Comparison of ENCODE assay signal across 14 cellular contexts in genomic region chr14:57378661-57379060, GRCh38. TPM values are rescaled to one million over a fixed set of nuclear protein-coding genes. Genes with fewer than 3 reads are reported as not detected.
DNase-seq lines count a peak whose midpoint lies in the region; ATAC-seq, FAIRE-seq and TF ChIP-seq lines count a peak whose summit lies in the region.
"Had no signal": no experiment of that assay in that cellular context is flagged by ENCODE, and none has a peak within 500 bp of the region (broad histone marks: within the 10 kb centered on the region; RNA-seq: fewer than 3 reads in every experiment).

No MANE protein-coding gene starts in this region.

- H3K79me2 ChIP-seq in HCT116 (ENCODE audit: insufficient read depth, low read length) = no peaks in the 10 kb centered on the region

- TF ChIP-seq EP300 in A549 (IDR thresholded peaks at IDR 0.05) = no peak

- no peak overlapping the region for H3K9ac ChIP-seq in HCT116 (ENCODE audit: low read length)

- no peaks in the 10 kb centered on the region for H3K36me3 ChIP-seq in HCT116 (ENCODE audit: control insufficient read depth in 1 of 2, insufficient read depth in 2 of 2, low read length in 2 of 2)
- H3K36me3 ChIP-seq: left ventricle myocardium inferior, Peyer's patch had no signal

- POLR2A ChIA-PET in A549 (lab: Yijun Ruan, JAX) (no interaction called here), HCT116 (lab: Charles Lee) (no interaction called here)

- H3K9me2 ChIP-seq in HCT116 (ENCODE audit: insufficient read depth) = no peaks in the 10 kb centered on the region

- CTCF ChIA-PET in A549 (lab: Yijun Ruan, JAX) (interaction anchor here (0.6 to 2.0 kb wide), 8 partner anchors 10 to 888 kb away, joined by 3 to 11 read pairs (median 4); no protein-coding TSS in a partner anchor), HCT116 (lab: Charles Lee) (interaction anchor here (0.8 to 1.5 kb wide), 4 partner anchors 11 to 888 kb away, joined by 3 to 7 read pairs (median 4); partner anchors contain the start of gene NAA30)

- H3K4me3 ChIP-seq in A549 (no peak overlapping the region), HCT116 (replicated peaks in 1 of 2; ENCODE audit: low read depth in 1 of 2, low read length in 2 of 2) (no peak overlapping the region)
- H3K4me3 ChIP-seq: dorsolateral prefrontal cortex, left ventricle myocardium inferior, Peyer's patch had no signal

- no peak overlapping the region for H2AFZ ChIP-seq in HCT116 (ENCODE audit: low read depth, low read length, poor library complexity, severe bottlenecking)

- no peaks in the 10 kb centered on the region for H4K20me1 ChIP-seq in HCT116 (ENCODE audit: insufficient read depth)

- TF ChIP-seq RAD21 in A549 (conservative IDR thresholded peaks at IDR 0.05 in 1 of 2, IDR thresholded peaks at IDR 0.05 in 1 of 2) (peak; percentile 64 to 73), HCT116 (IDR thresholded peaks at IDR 0.05; ENCODE audit: low read depth) (peak; percentile 57)

- H3K4me1 Mint-ChIP-seq in natural killer cell = no peaks in the 10 kb centered on the region

- H3K27ac Mint-ChIP-seq in natural killer cell = no peak overlapping the region

- no peaks in the 10 kb centered on the region for H3K27me3 ChIP-seq in HCT116 (ENCODE audit: insufficient read depth, low read length)
- H3K27me3 ChIP-seq: dorsolateral prefrontal cortex, Peyer's patch had no signal

- DNase-seq in A549 (ENCODE audit: low read depth in 1 of 2, low spot score in 1 of 2) = peak in 1 of 2 experiments; percentile 9
- DNase-seq in HCT116 (ENCODE audit: low read depth, low spot score) = no peak
- DNase-seq in frontal cortex (ENCODE audit: low spot score in 2 of 2) = no peak
- DNase-seq in natural killer cell = no peak
- DNase-seq in NCI-H226 = no peak
- no peak for DNase-seq in DMS79 treated with DMSO at 0.1 percent for 48 hours (lab: John Stamatoyannopoulos, UW)
- DNase-seq: amygdala, dorsolateral prefrontal cortex, left ventricle myocardium inferior, NCI-H1436 treated with DMSO at 0.1 percent for 48 hours, NCI-H526 treated with DMSO at 0.1 percent for 48 hours, Peyer's patch had no signal

- peaks cover 8% of the 10 kb centered on the region; the same call in 1 of the 3 replicates for H3K4me1 ChIP-seq in A549
- peaks cover 0 to 14% of the 10 kb centered on the region in 2 experiments; a peak in 2 of 4 replicates for H3K4me1 ChIP-seq in HCT116 (ENCODE audit: control insufficient read depth in 1 of 2, insufficient read depth in 2 of 2, low read length in 2 of 2)
- H3K4me1 ChIP-seq: left ventricle myocardium inferior, Peyer's patch had no signal

- no peaks in the 10 kb centered on the region for H3K36me3 Mint-ChIP-seq in natural killer cell

- FAIRE-seq in A549 (lab: Jason Lieb, UNC) (no peak), frontal cortex (lab: Jason Lieb, UNC) (peak; percentile 79)

- H3K9me3 Mint-ChIP-seq in natural killer cell = no peaks in the 10 kb centered on the region

- intact Hi-C loops in HCT116 (cut with micrococcal nuclease) = loop anchor here (2.0 to 10.0 kb wide), 2 partner anchors 174 to 888 kb away; no protein-coding TSS in a partner anchor
- intact Hi-C loops in natural killer cell (cut with micrococcal nuclease) = no loop called here

- BruUV-seq in HCT116 (replicated peaks; lab: Mats Ljungman, UMichigan) = no TSS peak

- H3K4me2 ChIP-seq in A549 (no peak overlapping the region), HCT116 (ENCODE audit: low read length) (no peak overlapping the region)

- ATAC-seq in A549 (no peak), HCT116 (no peak), natural killer cell (no peak), HG03097 (IDR thresholded peaks at IDR 0.05; ENCODE audit: low FRiP score, unreplicated experiment) (no peak)

- RAD21 ChIA-PET in HCT116 (lab: Charles Lee; ENCODE audit: low non-redundant PET in 1 of 2, low total read pairs in 2 of 2, uncharacterized antibody in 2 of 2, unreplicated experiment in 2 of 2) = interaction anchor here in 1 of 2 experiments (0.6 kb wide), 1 partner anchor 851 kb away, joined by 3 read pairs; no protein-coding TSS in a partner anchor

- peaks cover 0 to 8% of the 10 kb centered on the region in 2 donors for H3K27me3 Mint-ChIP-seq in natural killer cell (ENCODE audit: low read depth in 2 of 2)

- no peak overlapping the region for H3K4me3 Mint-ChIP-seq in natural killer cell

- H3K27ac ChIP-seq in A549 (no peak overlapping the region), HCT116 (ENCODE audit: low read depth, low read length) (no peak overlapping the region), VCaP (no peak overlapping the region)
- H3K27ac ChIP-seq: dorsolateral prefrontal cortex, left ventricle myocardium inferior, Peyer's patch had no signal

- TF ChIP-seq POLR2A in A549 (IDR thresholded peaks at IDR 0.05; ENCODE audit: low read length) = no peak
- TF ChIP-seq POLR2A in HCT116 (IDR thresholded peaks at IDR 0.05; ENCODE audit: borderline replicate concordance, extremely low read depth, insufficient read depth, insufficient read length) = no peak

- H3K9me3 ChIP-seq in A549 (no peaks in the 10 kb centered on the region), HCT116 (ENCODE audit: control insufficient read depth in 1 of 2, insufficient read depth in 1 of 2, low read depth in 1 of 2, low read length in 2 of 2) (no peaks in the 10 kb centered on the region)
- H3K9me3 ChIP-seq: left ventricle myocardium inferior, Peyer's patch had no signal

- TF ChIP-seq CTCF in A549 (IDR thresholded peaks at IDR 0.05) = peak; percentile 44; the same call in 2 of the 3 replicates
- TF ChIP-seq CTCF in HCT116 (IDR thresholded peaks at IDR 0.05 in 2 of 3, conservative IDR thresholded peaks at IDR 0.05 in 1 of 3; ENCODE audit: borderline replicate concordance in 1 of 3, insufficient read depth in 1 of 3, low read depth in 2 of 3, low read length in 2 of 3) = peak in 1 of 3 experiments; percentile 31; a peak in 2 of 6 replicates
- TF ChIP-seq CTCF in VCaP (conservative IDR thresholded peaks at IDR 0.05) = peak; percentile 51; the same call in 1 of the 2 replicates
- no peak for TF ChIP-seq CTCF in natural killer cell (IDR thresholded peaks at IDR 0.05)

TF ChIP-seq in A549, 52 proteins besides CTCF, POLR2A, EP300 and RAD21:
- TF ChIP-seq ESRRA (IDR thresholded peaks at IDR 0.05; ENCODE audit: borderline replicate concordance, low read length) (no peak), SMC3 (IDR thresholded peaks at IDR 0.05) (peak; percentile 34; the same call in 1 of the 3 replicates)

TF ChIP-seq in HCT116, 20 proteins besides CTCF, POLR2A, EP300 and RAD21:
- TF ChIP-seq CBX3 (IDR thresholded peaks at IDR 0.05; ENCODE audit: low read depth) (no peak), FOSL1 (IDR thresholded peaks at IDR 0.05; ENCODE audit: low read depth) (no peak), EZH2phosphoT487 (IDR thresholded peaks at IDR 0.05; ENCODE audit: borderline replicate concordance) (no peak), EZH2 (IDR thresholded peaks at IDR 0.05) (no peak)
- TF ChIP-seq, protein P1, sequence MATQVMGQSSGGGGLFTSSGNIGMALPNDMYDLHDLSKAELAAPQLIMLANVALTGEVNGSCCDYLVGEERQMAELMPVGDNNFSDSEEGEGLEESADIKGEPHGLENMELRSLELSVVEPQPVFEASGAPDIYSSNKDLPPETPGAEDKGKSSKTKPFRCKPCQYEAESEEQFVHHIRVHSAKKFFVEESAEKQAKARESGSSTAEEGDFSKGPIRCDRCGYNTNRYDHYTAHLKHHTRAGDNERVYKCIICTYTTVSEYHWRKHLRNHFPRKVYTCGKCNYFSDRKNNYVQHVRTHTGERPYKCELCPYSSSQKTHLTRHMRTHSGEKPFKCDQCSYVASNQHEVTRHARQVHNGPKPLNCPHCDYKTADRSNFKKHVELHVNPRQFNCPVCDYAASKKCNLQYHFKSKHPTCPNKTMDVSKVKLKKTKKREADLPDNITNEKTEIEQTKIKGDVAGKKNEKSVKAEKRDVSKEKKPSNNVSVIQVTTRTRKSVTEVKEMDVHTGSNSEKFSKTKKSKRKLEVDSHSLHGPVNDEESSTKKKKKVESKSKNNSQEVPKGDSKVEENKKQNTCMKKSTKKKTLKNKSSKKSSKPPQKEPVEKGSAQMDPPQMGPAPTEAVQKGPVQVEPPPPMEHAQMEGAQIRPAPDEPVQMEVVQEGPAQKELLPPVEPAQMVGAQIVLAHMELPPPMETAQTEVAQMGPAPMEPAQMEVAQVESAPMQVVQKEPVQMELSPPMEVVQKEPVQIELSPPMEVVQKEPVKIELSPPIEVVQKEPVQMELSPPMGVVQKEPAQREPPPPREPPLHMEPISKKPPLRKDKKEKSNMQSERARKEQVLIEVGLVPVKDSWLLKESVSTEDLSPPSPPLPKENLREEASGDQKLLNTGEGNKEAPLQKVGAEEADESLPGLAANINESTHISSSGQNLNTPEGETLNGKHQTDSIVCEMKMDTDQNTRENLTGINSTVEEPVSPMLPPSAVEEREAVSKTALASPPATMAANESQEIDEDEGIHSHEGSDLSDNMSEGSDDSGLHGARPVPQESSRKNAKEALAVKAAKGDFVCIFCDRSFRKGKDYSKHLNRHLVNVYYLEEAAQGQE (IDR thresholded peaks at IDR 0.05; ENCODE audit: low read depth) = no peak

RNA-seq across cellular contexts. Expression of gene NAA30, which starts 11.7 kb away (rescaled TPM):
- polyA plus RNA-seq in A549 (2011; rRNA removed) (24.3 and 27.0 TPM in 2 replicates), A549 (2017; fragmentation: RNase III; extraction: RNeasy Plus Mini Kit Qiagen cat#74134 plus additional on column Dnase treatment) (13.1 to 14.3 TPM (median 13.4 TPM) in 3 replicates)
- 3.1 and 3.5 TPM in 2 replicates for polyA plus RNA-seq in A549 (2012; cell fraction: cytosol; rRNA removed)
- 1.6 TPM in 2 replicates for polyA plus RNA-seq in A549 (2012; cell fraction: nucleus; rRNA removed)
- polyA minus RNA-seq in A549 (2011; rRNA and poly(A)+ RNA removed) = 12.8 and 14.1 TPM in 2 replicates
- total RNA-seq in HCT116 (2021; ENCODE audit: unreplicated experiment) (14.0 TPM), frontal cortex (82.7 TPM), natural killer cell (10 to 100 TPM; 17.1 to 32.6 (median 24.0) TPM)
- 4.3 and 4.4 TPM in 2 replicates for polyA plus RNA-seq in HCT116 (2012)

Comparison
In these comparisons a context has a peak if more than half of its experiments do, and no peak if none do; other contexts are left out.
1. Of the 6 proteins assayed by ChIP-seq in both A549 and HCT116: peak only in A549: none; only in HCT116: none; in both: RAD21; in neither: 4; mixed calls (peak in some experiments, not most) for 1.